19 cellular contexts compared by ENCODE assay signal in genomic region chr14:94099006-94099405, GRCh38. TPM values are rescaled to one million over a fixed set of nuclear protein-coding genes. Genes with fewer than 3 reads are reported as not detected.
A peak's percentile ranks its signal among the peaks of the same experiment; 100 is the strongest.
DNase-seq lines count a peak whose midpoint lies in the region; ATAC-seq and TF ChIP-seq lines count a peak whose summit lies in the region.
"Had no signal": no experiment of that assay in that cellular context is flagged by ENCODE, and none has a peak within 500 bp of the region (broad histone marks: within the 10 kb centered on the region; RNA-seq: fewer than 3 reads in every experiment).

No MANE protein-coding gene starts in this region.

- H3K36me3 Mint-ChIP-seq in GM23338 (ENCODE audit: low read depth), result no peaks in the 10 kb centered on the region; the same call in 2 of the 3 replicates

- H3K4me1 Mint-ChIP-seq in GM23338, result peaks cover 2% of the 10 kb centered on the region; the same call in 1 of the 3 replicates

- no peak overlapping the region for H3K4me3 Mint-ChIP-seq in GM23338

- peaks cover 4% of the 10 kb centered on the region for H3K27me3 Mint-ChIP-seq in GM23338 (ENCODE audit: insufficient read depth, low read depth, poor library complexity)

- no peaks in the 10 kb centered on the region for H4K20me1 ChIP-seq in GM23338 (replicated peaks; ENCODE audit: insufficient read depth)

- no peaks in the 10 kb centered on the region for H3K79me2 ChIP-seq in GM23338 (replicated peaks; ENCODE audit: insufficient read depth)

- no peak for TF ChIP-seq CTCF in GM23338 (conservative IDR thresholded peaks at IDR 0.05; ENCODE audit: low read depth in 2 of 2)

- peak overlapping the region; percentile 32; the same call in 1 of the 2 replicates for H3K27ac Mint-ChIP-seq in GM23338

- H3F3A ChIP-seq in GM23338 (replicated peaks; ENCODE audit: low read depth), result no peaks in the 10 kb centered on the region

- H3K4me3 ChIP-seq in GM23338, result no peak overlapping the region
- no peak overlapping the region for H3K4me3 ChIP-seq in SK-N-MC
- H3K4me3 ChIP-seq: K562 had no signal

- H2AFZ ChIP-seq in GM23338, result no peak overlapping the region

- H3K27me3 ChIP-seq in GM23338 (ENCODE audit: insufficient read depth), result no peaks in the 10 kb centered on the region

- ATAC-seq in GM23338, result no peak
- ATAC-seq: K562 had no signal

- H3K9me2 ChIP-seq in GM23338 (ENCODE audit: insufficient read depth), result no peaks in the 10 kb centered on the region
- H3K9me2 ChIP-seq: SK-N-SH had no signal

- no peaks in the 10 kb centered on the region; the same call in 2 of the 3 replicates for H3K9me3 Mint-ChIP-seq in GM23338
- H3K9me3 Mint-ChIP-seq: CD14-positive monocyte had no signal

- no peaks in the 10 kb centered on the region for H3K4me1 ChIP-seq in GM23338 (ENCODE audit: insufficient read depth)

- no peak overlapping the region for H3K9ac ChIP-seq in SK-N-MC (ENCODE audit: insufficient read length)
- H3K9ac ChIP-seq: SK-N-SH had no signal

- H3K36me3 ChIP-seq in GM23338 (ENCODE audit: insufficient read depth), result no peaks in the 10 kb centered on the region
- no peaks in the 10 kb centered on the region for H3K36me3 ChIP-seq in SK-N-MC (ENCODE audit: insufficient read depth, low read length)

- H3K4me2 ChIP-seq in GM23338, result no peak overlapping the region
- H3K4me2 ChIP-seq: SK-N-SH had no signal

- DNase-seq in GM23338 (ENCODE audit: low spot score), result no peak
- DNase-seq in SK-N-MC (ENCODE audit: low read depth, low spot score), result no peak
- DNase-seq in ecto neural progenitor cell (ENCODE audit: low spot score), result peak; percentile 34
- DNase-seq in putamen (ENCODE audit: low spot score), result peak; percentile 31
- no peak for DNase-seq in NCI-H2029 (lab: John Stamatoyannopoulos, UW)
- DNase-seq in mucosa of gallbladder (ENCODE audit: low spot score), result no peak
- no peak for DNase-seq in stimulated activated CD4-positive, alpha-beta T cell treated with anti-CD3 and anti-CD28 coated beads, Interleukin-1b, Interleukin-23, amount 100 ng/mL, for 48 hours
- DNase-seq: AML-193, DMS79, NCI-H1105, NCI-H2081 treated with DMSO at 0.1 percent for 48 hours, NCI-H2227 treated with DMSO at 0.1 percent for 48 hours, NCI-H524, NCI-H82, OCI-M1, SHP77, SK-N-SH had no signal

- H3K27ac ChIP-seq in GM23338 (ENCODE audit: low read depth), result no peak overlapping the region
- H3K27ac ChIP-seq in SK-N-MC, result 0 out of 2 replicates have a peak overlapping the region, but pooled peaks have one; percentile 31

- no peaks in the 10 kb centered on the region for H3K9me3 ChIP-seq in SK-N-MC (ENCODE audit: low read depth, low read length)
- H3K9me3 ChIP-seq: SK-N-SH had no signal

TF ChIP-seq in GM23338, 12 proteins besides CTCF, POLR2A, EP300 and RAD21 (continues in another document):
- TF ChIP-seq EZH2 (IDR thresholded peaks at IDR 0.05; ENCODE audit: low read depth, unreplicated experiment) (no peak), CREB1 (CRISPR knock-in tag; IDR thresholded peaks at IDR 0.05; ENCODE audit: low read depth) (no peak), EZH2phosphoT487 (IDR thresholded peaks at IDR 0.05; ENCODE audit: unreplicated experiment) (no peak), ZNF114 (CRISPR knock-in tag; IDR thresholded peaks at IDR 0.05) (no peak), STAT1 (IDR thresholded peaks at IDR 0.05; ENCODE audit: unreplicated experiment) (no peak)
- TF ChIP-seq, protein P1, sequence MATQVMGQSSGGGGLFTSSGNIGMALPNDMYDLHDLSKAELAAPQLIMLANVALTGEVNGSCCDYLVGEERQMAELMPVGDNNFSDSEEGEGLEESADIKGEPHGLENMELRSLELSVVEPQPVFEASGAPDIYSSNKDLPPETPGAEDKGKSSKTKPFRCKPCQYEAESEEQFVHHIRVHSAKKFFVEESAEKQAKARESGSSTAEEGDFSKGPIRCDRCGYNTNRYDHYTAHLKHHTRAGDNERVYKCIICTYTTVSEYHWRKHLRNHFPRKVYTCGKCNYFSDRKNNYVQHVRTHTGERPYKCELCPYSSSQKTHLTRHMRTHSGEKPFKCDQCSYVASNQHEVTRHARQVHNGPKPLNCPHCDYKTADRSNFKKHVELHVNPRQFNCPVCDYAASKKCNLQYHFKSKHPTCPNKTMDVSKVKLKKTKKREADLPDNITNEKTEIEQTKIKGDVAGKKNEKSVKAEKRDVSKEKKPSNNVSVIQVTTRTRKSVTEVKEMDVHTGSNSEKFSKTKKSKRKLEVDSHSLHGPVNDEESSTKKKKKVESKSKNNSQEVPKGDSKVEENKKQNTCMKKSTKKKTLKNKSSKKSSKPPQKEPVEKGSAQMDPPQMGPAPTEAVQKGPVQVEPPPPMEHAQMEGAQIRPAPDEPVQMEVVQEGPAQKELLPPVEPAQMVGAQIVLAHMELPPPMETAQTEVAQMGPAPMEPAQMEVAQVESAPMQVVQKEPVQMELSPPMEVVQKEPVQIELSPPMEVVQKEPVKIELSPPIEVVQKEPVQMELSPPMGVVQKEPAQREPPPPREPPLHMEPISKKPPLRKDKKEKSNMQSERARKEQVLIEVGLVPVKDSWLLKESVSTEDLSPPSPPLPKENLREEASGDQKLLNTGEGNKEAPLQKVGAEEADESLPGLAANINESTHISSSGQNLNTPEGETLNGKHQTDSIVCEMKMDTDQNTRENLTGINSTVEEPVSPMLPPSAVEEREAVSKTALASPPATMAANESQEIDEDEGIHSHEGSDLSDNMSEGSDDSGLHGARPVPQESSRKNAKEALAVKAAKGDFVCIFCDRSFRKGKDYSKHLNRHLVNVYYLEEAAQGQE (IDR thresholded peaks at IDR 0.05; ENCODE audit: unreplicated experiment), result no peak
- TF ChIP-seq, protein P2, sequence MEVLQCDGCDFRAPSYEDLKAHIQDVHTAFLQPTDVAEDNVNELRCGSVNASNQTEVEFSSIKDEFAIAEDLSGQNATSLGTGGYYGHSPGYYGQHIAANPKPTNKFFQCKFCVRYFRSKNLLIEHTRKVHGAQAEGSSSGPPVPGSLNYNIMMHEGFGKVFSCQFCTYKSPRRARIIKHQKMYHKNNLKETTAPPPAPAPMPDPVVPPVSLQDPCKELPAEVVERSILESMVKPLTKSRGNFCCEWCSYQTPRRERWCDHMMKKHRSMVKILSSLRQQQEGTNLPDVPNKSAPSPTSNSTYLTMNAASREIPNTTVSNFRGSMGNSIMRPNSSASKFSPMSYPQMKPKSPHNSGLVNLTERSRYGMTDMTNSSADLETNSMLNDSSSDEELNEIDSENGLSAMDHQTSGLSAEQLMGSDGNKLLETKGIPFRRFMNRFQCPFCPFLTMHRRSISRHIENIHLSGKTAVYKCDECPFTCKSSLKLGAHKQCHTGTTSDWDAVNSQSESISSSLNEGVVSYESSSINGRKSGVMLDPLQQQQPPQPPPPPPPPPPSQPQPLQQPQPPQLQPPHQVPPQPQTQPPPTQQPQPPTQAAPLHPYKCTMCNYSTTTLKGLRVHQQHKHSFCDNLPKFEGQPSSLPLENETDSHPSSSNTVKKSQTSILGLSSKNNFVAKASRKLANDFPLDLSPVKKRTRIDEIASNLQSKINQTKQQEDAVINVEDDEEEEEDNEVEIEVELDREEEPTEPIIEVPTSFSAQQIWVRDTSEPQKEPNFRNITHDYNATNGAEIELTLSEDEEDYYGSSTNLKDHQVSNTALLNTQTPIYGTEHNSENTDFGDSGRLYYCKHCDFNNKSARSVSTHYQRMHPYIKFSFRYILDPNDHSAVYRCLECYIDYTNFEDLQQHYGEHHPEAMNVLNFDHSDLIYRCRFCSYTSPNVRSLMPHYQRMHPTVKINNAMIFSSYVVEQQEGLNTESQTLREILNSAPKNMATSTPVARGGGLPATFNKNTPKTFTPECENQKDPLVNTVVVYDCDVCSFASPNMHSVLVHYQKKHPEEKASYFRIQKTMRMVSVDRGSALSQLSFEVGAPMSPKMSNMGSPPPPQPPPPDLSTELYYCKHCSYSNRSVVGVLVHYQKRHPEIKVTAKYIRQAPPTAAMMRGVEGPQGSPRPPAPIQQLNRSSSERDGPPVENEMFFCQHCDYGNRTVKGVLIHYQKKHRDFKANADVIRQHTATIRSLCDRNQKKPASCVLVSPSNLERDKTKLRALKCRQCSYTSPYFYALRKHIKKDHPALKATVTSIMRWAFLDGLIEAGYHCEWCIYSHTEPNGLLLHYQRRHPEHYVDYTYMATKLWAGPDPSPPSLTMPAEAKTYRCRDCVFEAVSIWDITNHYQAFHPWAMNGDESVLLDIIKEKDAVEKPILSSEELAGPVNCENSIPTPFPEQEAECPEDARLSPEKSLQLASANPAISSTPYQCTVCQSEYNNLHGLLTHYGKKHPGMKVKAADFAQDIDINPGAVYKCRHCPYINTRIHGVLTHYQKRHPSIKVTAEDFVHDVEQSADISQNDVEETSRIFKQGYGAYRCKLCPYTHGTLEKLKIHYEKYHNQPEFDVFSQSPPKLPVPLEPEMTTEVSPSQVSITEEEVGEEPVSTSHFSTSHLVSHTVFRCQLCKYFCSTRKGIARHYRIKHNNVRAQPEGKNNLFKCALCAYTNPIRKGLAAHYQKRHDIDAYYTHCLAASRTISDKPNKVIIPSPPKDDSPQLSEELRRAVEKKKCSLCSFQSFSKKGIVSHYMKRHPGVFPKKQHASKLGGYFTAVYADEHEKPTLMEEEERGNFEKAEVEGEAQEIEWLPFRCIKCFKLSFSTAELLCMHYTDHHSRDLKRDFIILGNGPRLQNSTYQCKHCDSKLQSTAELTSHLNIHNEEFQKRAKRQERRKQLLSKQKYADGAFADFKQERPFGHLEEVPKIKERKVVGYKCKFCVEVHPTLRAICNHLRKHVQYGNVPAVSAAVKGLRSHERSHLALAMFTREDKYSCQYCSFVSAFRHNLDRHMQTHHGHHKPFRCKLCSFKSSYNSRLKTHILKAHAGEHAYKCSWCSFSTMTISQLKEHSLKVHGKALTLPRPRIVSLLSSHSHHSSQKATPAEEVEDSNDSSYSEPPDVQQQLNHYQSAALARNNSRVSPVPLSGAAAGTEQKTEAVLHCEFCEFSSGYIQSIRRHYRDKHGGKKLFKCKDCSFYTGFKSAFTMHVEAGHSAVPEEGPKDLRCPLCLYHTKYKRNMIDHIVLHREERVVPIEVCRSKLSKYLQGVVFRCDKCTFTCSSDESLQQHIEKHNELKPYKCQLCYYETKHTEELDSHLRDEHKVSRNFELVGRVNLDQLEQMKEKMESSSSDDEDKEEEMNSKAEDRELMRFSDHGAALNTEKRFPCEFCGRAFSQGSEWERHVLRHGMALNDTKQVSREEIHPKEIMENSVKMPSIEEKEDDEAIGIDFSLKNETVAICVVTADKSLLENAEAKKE (CRISPR knock-in tag; IDR thresholded peaks at IDR 0.05), result no peak

RNA-seq across cellular contexts. Expression of gene IFI27, which starts 11.5 kb away (rescaled TPM):
- 0.23 and 0.49 TPM in 2 replicates for total RNA-seq in GM23338 (2014; rRNA removed; shearing (Covaris generic))
- polyA plus RNA-seq in GM23338 (2016; fragmentation: Nextera tagmentation; extraction: Ambion mirVana), result 1.2 and 1.6 TPM in 2 replicates
- 478 TPM for total RNA-seq in mucosa of gallbladder

RNA-seq across cellular contexts. Expression of gene IFI27L1, which starts 17.9 kb away (rescaled TPM):
- total RNA-seq in GM23338 (2014; rRNA removed; shearing (Covaris generic)), result 3.9 and 9.7 TPM in 2 replicates
- polyA plus RNA-seq in GM23338 (2016; fragmentation: Nextera tagmentation; extraction: Ambion mirVana), result 28.6 and 30.8 TPM in 2 replicates
- total RNA-seq in mucosa of gallbladder, result 19.8 TPM

RNA-seq across cellular contexts. Expression of gene DDX24, which starts 18.0 kb away (rescaled TPM):
- total RNA-seq in GM23338 (2014; rRNA removed; shearing (Covaris generic)), result 137 and 150 TPM in 2 replicates
- 263 and 265 TPM in 2 replicates for polyA plus RNA-seq in GM23338 (2016; fragmentation: Nextera tagmentation; extraction: Ambion mirVana)
- total RNA-seq in mucosa of gallbladder, result 187 TPM

RNA-seq across cellular contexts. Expression of gene IFI27L2, which starts 30.4 kb away (rescaled TPM):
- 16.8 and 23.4 TPM in 2 replicates for total RNA-seq in GM23338 (2014; rRNA removed; shearing (Covaris generic))
- 38.5 and 49.9 TPM in 2 replicates for polyA plus RNA-seq in GM23338 (2016; fragmentation: Nextera tagmentation; extraction: Ambion mirVana)
- total RNA-seq in mucosa of gallbladder, result 61.8 TPM

Comparison
In these comparisons a context has a peak if more than half of its experiments do, and no peak if none do; other contexts are left out.
1. DNase-seq: peak in ecto neural progenitor cell (single experiment) and putamen (single experiment); none in GM23338 (single experiment), SK-N-MC (single experiment), NCI-H2029 (single experiment), mucosa of gallbladder (single experiment) and stimulated activated CD4-positive, alpha-beta T cell treated with anti-CD3 and anti-CD28 coated beads, Interleukin-1b, Interleukin-23, amount 100 ng/mL, for 48 hours (single experiment).
2. RNA of gene IFI27, which starts 11.5 kb away (total RNA-seq): 478 TPM in mucosa of gallbladder (single experiment); 0.23 to 0.49 TPM in GM23338; every median in the first group is over 100 times any median in the second.